In genomic region chr14:27278341-27278740, GRCh38 we compare ENCODE assay signal across 27 cellular contexts.
"Had no signal": no experiment of that assay in that cellular context is flagged by ENCODE, and none has a peak within 500 bp of the region (broad histone marks: within the 10 kb centered on the region; RNA-seq: fewer than 3 reads in every experiment).

No MANE protein-coding gene starts in this region.

- H3K9me3 ChIP-seq: colonic mucosa, esophagus muscularis mucosa, esophagus squamous epithelium, gastrocnemius medialis, gastroesophageal sphincter, heart left ventricle, heart right ventricle had no signal

- H3K27ac ChIP-seq: colonic mucosa, coronary artery, dorsolateral prefrontal cortex, epithelial cell of prostate, esophagus muscularis mucosa, esophagus squamous epithelium, foreskin keratinocyte, gastrocnemius medialis, gastroesophageal sphincter, heart left ventricle, heart right ventricle had no signal

- DNase-seq: colonic mucosa; cortex of kidney; dermis blood vessel endothelial cell; dorsolateral prefrontal cortex; effector CD4-positive, alpha-beta T cell; effector CD8-positive, alpha-beta T cell; effector memory CD4-positive, alpha-beta T cell; effector memory CD8-positive, alpha-beta T cell; endodermal cell; erythroblast; esophagus squamous epithelium; foreskin fibroblast; foreskin keratinocyte; foreskin melanocyte; gastrocnemius medialis; glutamatergic neuron; head of caudate nucleus; heart left ventricle; heart right ventricle had no signal

- H3K27me3 Mint-ChIP-seq: dendritic cell treated with granulocyte-macrophage colony-stimulating factor and Interleukin-4, amounts not matched to agents 40 ng/mL and 50 ng/mL, for 4 days; effector memory CD8-positive, alpha-beta T cell had no signal

- H3K4me3 Mint-ChIP-seq: dendritic cell treated with granulocyte-macrophage colony-stimulating factor and Interleukin-4, amounts not matched to agents 40 ng/mL and 50 ng/mL, for 4 days; effector memory CD8-positive, alpha-beta T cell; endodermal cell had no signal

- H3K9me3 Mint-ChIP-seq: dendritic cell treated with granulocyte-macrophage colony-stimulating factor and Interleukin-4, amounts not matched to agents 40 ng/mL and 50 ng/mL, for 4 days; endodermal cell had no signal

- FAIRE-seq: colon, endometrium, endothelial cell of umbilical vein had no signal

- H3K27me3 ChIP-seq: colonic mucosa, dorsolateral prefrontal cortex, esophagus muscularis mucosa, esophagus squamous epithelium, foreskin keratinocyte, gastrocnemius medialis, gastroesophageal sphincter, heart left ventricle, heart right ventricle had no signal

- H3K4me1 Mint-ChIP-seq: endodermal cell had no signal

- H3K4me1 ChIP-seq: colonic mucosa, esophagus muscularis mucosa, esophagus squamous epithelium, foreskin keratinocyte, gastrocnemius medialis, gastroesophageal sphincter, heart left ventricle, heart right ventricle had no signal

- H3K36me3 ChIP-seq: colonic mucosa, esophagus muscularis mucosa, esophagus squamous epithelium, gastrocnemius medialis, gastroesophageal sphincter, heart left ventricle, heart right ventricle had no signal

- H3K27ac Mint-ChIP-seq: dendritic cell treated with granulocyte-macrophage colony-stimulating factor and Interleukin-4, amounts not matched to agents 40 ng/mL and 50 ng/mL, for 4 days; effector memory CD8-positive, alpha-beta T cell; endodermal cell had no signal

- H3K4me3 ChIP-seq: colonic mucosa, coronary artery, dorsolateral prefrontal cortex, esophagus muscularis mucosa, esophagus squamous epithelium, gastrocnemius medialis, gastroesophageal sphincter, heart left ventricle, heart right ventricle had no signal
